In the genomic region with DNA sequence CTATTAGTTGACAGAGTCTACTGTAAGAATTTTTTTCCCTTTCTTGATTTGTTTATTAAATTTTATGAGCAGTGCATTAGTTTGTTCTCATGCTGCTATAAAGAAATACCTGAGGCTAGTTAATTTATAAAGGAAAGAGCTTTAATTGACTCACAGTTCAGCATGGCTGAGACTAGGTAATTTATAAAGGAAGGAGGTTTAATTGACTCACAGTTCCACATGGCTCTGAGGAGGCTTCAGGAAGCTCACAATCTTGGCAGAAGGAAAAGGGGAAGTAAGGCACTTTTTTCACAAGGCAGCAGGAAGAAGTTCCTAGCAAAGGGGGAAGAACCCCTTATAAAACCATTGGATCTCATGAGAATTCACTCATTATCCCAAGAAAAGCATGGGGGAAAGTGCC, we compare ENCODE assay signal across 29 cellular contexts.
"Had no signal": no experiment of that assay in that cellular context is flagged by ENCODE, and none has a peak within 500 bp of the region (broad histone marks: within the 10 kb centered on the region; RNA-seq: fewer than 3 reads in every experiment).

No MANE protein-coding gene starts in this region.

- H3K9me3 ChIP-seq: ascending aorta, breast epithelium, colonic mucosa, gastrocnemius medialis, heart left ventricle had no signal

- H3K36me3 ChIP-seq: ascending aorta, breast epithelium, cardiac muscle cell, colonic mucosa, gastrocnemius medialis, heart left ventricle had no signal

- H3K27me3 ChIP-seq: ascending aorta, breast epithelium, cardiac muscle cell, colonic mucosa, foreskin keratinocyte, gastrocnemius medialis, heart left ventricle had no signal

- H3K4me1 ChIP-seq: ascending aorta, breast epithelium, colonic mucosa, foreskin keratinocyte, gastrocnemius medialis, heart left ventricle had no signal

- DNase-seq: activated CD4-positive, alpha-beta memory T cell treated with anti-CD3 and anti-CD28 coated beads, Interleukin-2, amount 10 ng/mL, durations not matched to agents 7 days and 5 days; activated CD4-positive, alpha-beta T cell treated with anti-CD3 and anti-CD28 coated beads for 1 hour; activated CD4-positive, alpha-beta T cell treated with anti-CD3 and anti-CD28 coated beads for 4 hours; activated CD4-positive, alpha-beta T cell treated with anti-CD3 and anti-CD28 coated beads, Interleukin-2, amount 10 ng/mL, durations not matched to agents 7 days and 5 days; activated CD4-positive, alpha-beta T cell treated with anti-CD3 and anti-CD28 coated beads, Interleukin-2, amount 50 U/mL, for 4 hours; activated CD8-positive, alpha-beta memory T cell treated with anti-CD3 and anti-CD28 coated beads, Interleukin-2, amount 50 U/mL, for 48 hours; activated gamma-delta T cell; activated naive CD4-positive, alpha-beta T cell; activated naive CD4-positive, alpha-beta T cell treated with anti-CD3 and anti-CD28 coated beads, Interleukin-2, amount 10 ng/mL, durations not matched to agents 7 days and 5 days; activated naive CD8-positive, alpha-beta T cell treated with anti-CD3 and anti-CD28 coated beads, Interleukin-2, amount 10 ng/mL, durations not matched to agents 7 days and 5 days; activated T-cell treated with anti-CD3 and anti-CD28 coated beads for 4 hours; activated T-cell treated with anti-CD3 and anti-CD28 coated beads, Interleukin-2, amount 50 U/mL, for 24 hours; activated T-cell treated with anti-CD3 and anti-CD28 coated beads, Interleukin-2, amount 50 U/mL, for 72 hours; central memory CD4-positive, alpha-beta T cell; cerebellar nuclear complex; colonic mucosa; effector CD8-positive, alpha-beta T cell; foreskin keratinocyte; gastrocnemius medialis; glutamatergic neuron; heart left ventricle; T-helper 1 cell; T-helper 17 cell; T1000 had no signal

- H3K27ac ChIP-seq: ascending aorta, breast epithelium, cardiac muscle cell, colonic mucosa, epithelial cell of prostate, foreskin keratinocyte, gastrocnemius medialis, heart left ventricle, VCaP had no signal

- H3K4me3 ChIP-seq: ascending aorta, breast epithelium, cardiac muscle cell, colonic mucosa, gastrocnemius medialis, heart left ventricle had no signal
